Comparison of ENCODE assay signal across 9 cellular contexts in genomic region chr16:24635900-24636610, GRCh38.
DNase-seq lines count a peak whose midpoint lies in the region; ATAC-seq, FAIRE-seq and TF ChIP-seq lines count a peak whose summit lies in the region.
"Had no signal": no experiment of that assay in that cellular context is flagged by ENCODE, and none has a peak within 500 bp of the region (broad histone marks: within the 10 kb centered on the region; RNA-seq: fewer than 3 reads in every experiment).

No MANE protein-coding gene starts in this region.

- peaks cover 6% of the 10 kb centered on the region for H3K4me1 ChIP-seq in astrocyte (ENCODE audit: insufficient read depth, low read length)
- H3K4me1 ChIP-seq in MM.1S (ENCODE audit: low read length) = no peaks in the 10 kb centered on the region

- FAIRE-seq in astrocyte (lab: Jason Lieb, UNC) = peak; percentile 62
- FAIRE-seq in islet of Langerhans (lab: Jason Lieb, UNC) = peak; percentile 53
- no peak for FAIRE-seq in urothelium cell line (lab: Jason Lieb, UNC)

- H3K4me2 ChIP-seq in astrocyte (ENCODE audit: low read length) (peak overlapping the region; percentile 5), MM.1S (ENCODE audit: low read depth, low read length) (no peak overlapping the region)

- H3K27ac ChIP-seq in astrocyte (ENCODE audit: low read depth, low read length) = no peak overlapping the region
- H3K27ac ChIP-seq in MM.1S (ENCODE audit: low read length) = no peak overlapping the region

- no peaks in the 10 kb centered on the region for H3K9me2 ChIP-seq in MM.1S (replicated peaks; ENCODE audit: insufficient read depth, low read length)

- H3K4me3 ChIP-seq in astrocyte (ENCODE audit: insufficient read depth, low read depth, low read length) (no peak overlapping the region), MM.1S (ENCODE audit: low read length) (no peak overlapping the region)

- H2AFZ ChIP-seq in astrocyte (ENCODE audit: low read depth, low read length) (no peak overlapping the region), MM.1S (ENCODE audit: low read length) (no peak overlapping the region)

- no peaks in the 10 kb centered on the region for H3K36me3 Mint-ChIP-seq in astrocyte (ENCODE audit: low read depth, unreplicated experiment)

- no peaks in the 10 kb centered on the region for H3K9me3 ChIP-seq in astrocyte (ENCODE audit: insufficient read depth, low read depth, low read length)
- H3K9me3 ChIP-seq in MM.1S (replicated peaks; ENCODE audit: insufficient read depth, low read length) = no peaks in the 10 kb centered on the region

- H3K27ac Mint-ChIP-seq in astrocyte (ENCODE audit: unreplicated experiment) = peak overlapping the region; percentile 78
- H3K27ac Mint-ChIP-seq: B cell had no signal

- DNase-seq in NCI-H748 (lab: John Stamatoyannopoulos, UW; ENCODE audit: unreplicated experiment) = peak; percentile 7
- DNase-seq in NCI-H748 treated with DMSO at 0.1 percent for 48 hours (lab: John Stamatoyannopoulos, UW) = no peak
- peak; percentile 86 for DNase-seq in astrocyte (ENCODE audit: low read depth)
- peak; percentile 80 for DNase-seq in urothelium cell line (ENCODE audit: low spot score)
- no peak for DNase-seq in MM.1S

- H3K36me3 ChIP-seq in astrocyte (ENCODE audit: insufficient read depth, low read length) = no peaks in the 10 kb centered on the region
- no peaks in the 10 kb centered on the region for H3K36me3 ChIP-seq in MM.1S (replicated peaks; ENCODE audit: insufficient read depth, low read length)

- H3K27me3 ChIP-seq in astrocyte (ENCODE audit: insufficient read depth, low read length) = no peaks in the 10 kb centered on the region
- H3K27me3 ChIP-seq in MM.1S (replicated peaks; ENCODE audit: insufficient read depth, low read length) = no peaks in the 10 kb centered on the region

- no peaks in the 10 kb centered on the region for H3F3A ChIP-seq in MM.1S (ENCODE audit: insufficient read depth, low read length)

- H3K79me2 ChIP-seq in astrocyte (ENCODE audit: insufficient read depth, low read length) (no peaks in the 10 kb centered on the region), MM.1S (ENCODE audit: low read length) (no peaks in the 10 kb centered on the region)

- H3K9me3 Mint-ChIP-seq in astrocyte (ENCODE audit: unreplicated experiment) = peaks cover 1% of the 10 kb centered on the region

- H3K27me3 Mint-ChIP-seq in astrocyte (ENCODE audit: low read depth, unreplicated experiment) = peaks cover 2% of the 10 kb centered on the region

- H3K4me1 Mint-ChIP-seq in astrocyte (ENCODE audit: low read depth, unreplicated experiment) = peaks cover 7% of the 10 kb centered on the region
- H3K4me1 Mint-ChIP-seq: B cell had no signal

- H3K9ac ChIP-seq in astrocyte (ENCODE audit: low read length) (no peak overlapping the region), MM.1S (ENCODE audit: low read length) (no peak overlapping the region)

- ATAC-seq in HG02610 (IDR thresholded peaks at IDR 0.05; ENCODE audit: unreplicated experiment) (no peak), GM21717 (IDR thresholded peaks at IDR 0.05; ENCODE audit: unreplicated experiment) (no peak)

- TF ChIP-seq CTCF in astrocyte (IDR thresholded peaks at IDR 0.05; ENCODE audit: insufficient read depth, low read depth, low read length) (no peak), MM.1S (IDR thresholded peaks at IDR 0.05; ENCODE audit: low read length) (no peak)

- H4K20me1 ChIP-seq in astrocyte (ENCODE audit: insufficient read depth, low read length) (no peaks in the 10 kb centered on the region), MM.1S (ENCODE audit: insufficient read depth, low read length) (no peaks in the 10 kb centered on the region)

- no peak overlapping the region for H3K4me3 Mint-ChIP-seq in astrocyte (ENCODE audit: unreplicated experiment)
- H3K4me3 Mint-ChIP-seq: B cell had no signal

Comparison
In these comparisons a context has a peak if more than half of its experiments do, and no peak if none do; other contexts are left out.
1. DNase-seq: peak in NCI-H748 (single experiment), astrocyte (single experiment) and urothelium cell line (single experiment); none in NCI-H748 treated with DMSO at 0.1 percent for 48 hours (single experiment) and MM.1S (single experiment).